ENCODE assay signal across 10 cellular contexts in the genomic region with DNA sequence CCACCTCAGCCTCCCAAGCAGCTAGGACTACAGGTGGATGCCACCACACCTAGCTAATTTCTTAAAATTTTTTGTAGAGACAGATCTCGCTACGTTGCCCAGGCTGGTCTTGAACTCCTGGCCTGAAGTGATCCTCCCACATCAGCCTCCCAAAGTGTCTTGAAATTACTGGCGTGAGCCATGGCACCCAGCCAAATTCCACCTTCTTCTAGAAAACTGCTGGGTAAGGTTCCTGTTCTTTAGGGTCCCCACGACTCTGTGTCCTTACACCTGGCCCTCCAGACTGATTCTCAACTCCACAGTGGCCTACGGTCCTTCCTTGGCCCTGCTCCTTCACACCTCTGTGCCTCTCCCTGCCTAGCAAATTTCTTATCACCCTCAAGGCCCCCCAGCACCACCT. TPM values are rescaled to one million over a fixed set of nuclear protein-coding genes. Genes with fewer than 3 reads are reported as not detected.
DNase-seq lines count a peak whose midpoint lies in the region; ATAC-seq and TF ChIP-seq lines count a peak whose summit lies in the region.
"Had no signal": no experiment of that assay in that cellular context is flagged by ENCODE, and none has a peak within 500 bp of the region (broad histone marks: within the 10 kb centered on the region; RNA-seq: fewer than 3 reads in every experiment).

No MANE protein-coding gene starts in this region.

- H3F3A ChIP-seq in neural cell (ENCODE audit: insufficient read depth, low read length, poor library complexity, severe bottlenecking): no peaks in the 10 kb centered on the region

- H3K27ac Mint-ChIP-seq in Caco-2 (ENCODE audit: unreplicated experiment): no peak overlapping the region

- 44 to 58% methylated on average over 5 of the region's 5 CpGs for WGBS in body of pancreas, 2 donors

- TF ChIP-seq RAD21 in neural cell (conservative IDR thresholded peaks at IDR 0.05): no peak

- no peak for TF ChIP-seq POLR2A in body of pancreas (IDR thresholded peaks at IDR 0.05)

- no peaks in the 10 kb centered on the region for H3K9me3 ChIP-seq in Caco-2
- H3K9me3 ChIP-seq in Karpas-422 (ENCODE audit: low read length): peaks cover 3% of the 10 kb centered on the region; the same call in 1 of the 2 replicates
- no peaks in the 10 kb centered on the region for H3K9me3 ChIP-seq in body of pancreas
- H3K9me3 ChIP-seq in neural cell (ENCODE audit: low read length): no peaks in the 10 kb centered on the region

- H3K79me2 ChIP-seq in Karpas-422 (ENCODE audit: low read length) (peaks cover 68% of the 10 kb centered on the region), neural cell (replicated peaks; ENCODE audit: insufficient read depth, low read length) (peaks cover 44% of the 10 kb centered on the region)

- H3K27me3 ChIP-seq in Caco-2 (replicated peaks; ENCODE audit: control insufficient read depth, insufficient read depth, low read length): no peaks in the 10 kb centered on the region
- H3K27me3 ChIP-seq in Karpas-422 (ENCODE audit: low read length): no peaks in the 10 kb centered on the region
- no peaks in the 10 kb centered on the region for H3K27me3 ChIP-seq in body of pancreas
- no peaks in the 10 kb centered on the region for H3K27me3 ChIP-seq in neural cell (ENCODE audit: insufficient read depth, low read depth, low read length)

- H3K4me2 ChIP-seq in Karpas-422 (ENCODE audit: low read depth, low read length, poor library complexity, severe bottlenecking) (peak overlapping the region; percentile 85), neural cell (ENCODE audit: low read length) (peak overlapping the region; percentile 52)

- no peak for ATAC-seq in body of pancreas

- TF ChIP-seq CTCF in Caco-2 (IDR thresholded peaks at IDR 0.05; ENCODE audit: insufficient read depth in 1 of 2, low read depth in 1 of 2, low read length in 1 of 2, severe bottlenecking in 1 of 2, unreplicated experiment in 1 of 2) (no peak), body of pancreas (IDR thresholded peaks at IDR 0.05) (no peak), neural cell (IDR thresholded peaks at IDR 0.05; ENCODE audit: poor library complexity, severe bottlenecking) (no peak)

- H2AFZ ChIP-seq in Karpas-422 (ENCODE audit: low read length) (no peak overlapping the region), neural cell (ENCODE audit: low read depth, low read length) (no peak overlapping the region)

- H3K4me1 ChIP-seq in Caco-2 (peaks cover 46% of the 10 kb centered on the region), Karpas-422 (ENCODE audit: low read length) (peaks cover 16% of the 10 kb centered on the region), body of pancreas (peaks cover 63% of the 10 kb centered on the region)

- CTCF ChIA-PET in Caco-2 (lab: Charles Lee): interaction anchor here (1.4 kb wide), 1 partner anchor 26 kb away, joined by 3 read pairs; no protein-coding TSS in a partner anchor

- H3K36me3 ChIP-seq in Caco-2 (ENCODE audit: control insufficient read depth, insufficient read depth, low read length): peaks cover 2% of the 10 kb centered on the region; the same call in 1 of the 2 replicates
- H3K36me3 ChIP-seq in Karpas-422 (ENCODE audit: insufficient read depth, low read length): peaks cover 32% of the 10 kb centered on the region
- no peaks in the 10 kb centered on the region for H3K36me3 ChIP-seq in body of pancreas (replicated peaks in 1 of 2; ENCODE audit: insufficient read depth in 1 of 2, low read depth in 2 of 2)
- H3K36me3 ChIP-seq in neural cell (ENCODE audit: insufficient read depth, low read length): no peaks in the 10 kb centered on the region

- no TSS peak for BruUV-seq in Caco-2 (replicated peaks; lab: Mats Ljungman, UMichigan)

- POLR2A ChIA-PET in Caco-2 (lab: Charles Lee): no interaction called here

- peaks cover 44% of the 10 kb centered on the region for H3K4me1 Mint-ChIP-seq in Caco-2 (ENCODE audit: low read depth, unreplicated experiment)

- H3K4me3 Mint-ChIP-seq in Caco-2 (ENCODE audit: unreplicated experiment): peak overlapping the region; percentile 94

- DNase-seq in Caco-2: no peak
- no peak for DNase-seq in Karpas-422
- peak in 3 of 4 donors; percentile 20 to 33 (median 33) for DNase-seq in body of pancreas
- DNase-seq in posterior cingulate gyrus: no peak
- no peak for DNase-seq in effector CD4-positive, alpha-beta T cell
- DNase-seq in HuH-7 (ENCODE audit: low spot score): no peak
- DNase-seq: activated CD4-positive, alpha-beta T cell treated with anti-CD3 and anti-CD28 coated beads, Interleukin-2, amount 50 U/mL, for 4 hours; NK-92 treated with Interleukin-12 subunit alpha and Interleukin-12 subunit beta, amount 100 ng/mL, for 24 hours had no signal

- no peak overlapping the region for H3K27ac ChIP-seq in Karpas-422 (ENCODE audit: low read length)
- peak overlapping the region; percentile 87 to 90 (median 88) for H3K27ac ChIP-seq in body of pancreas
- H3K27ac ChIP-seq in neural cell (ENCODE audit: low read length): no peak overlapping the region

- H4K20me1 ChIP-seq in Karpas-422 (ENCODE audit: insufficient read depth, low read depth, low read length) (no peaks in the 10 kb centered on the region), neural cell (ENCODE audit: insufficient read depth) (no peaks in the 10 kb centered on the region)

- H3K9me3 Mint-ChIP-seq in Caco-2 (ENCODE audit: unreplicated experiment): no peaks in the 10 kb centered on the region
- H3K9me3 Mint-ChIP-seq: activated naive CD4-positive, alpha-beta T cell treated with anti-CD3 and anti-CD28 coated beads, Interleukin-2, amount 50 U/mL, for 24 hours had no signal

- H3K9me2 ChIP-seq in Karpas-422 (replicated peaks; ENCODE audit: insufficient read depth, low read length) (no peaks in the 10 kb centered on the region), neural cell (ENCODE audit: insufficient read depth, low read length) (no peaks in the 10 kb centered on the region)

- H3K36me3 Mint-ChIP-seq in Caco-2 (ENCODE audit: insufficient read depth, unreplicated experiment): peaks cover 47% of the 10 kb centered on the region

- H3K4me3 ChIP-seq in Caco-2 (ENCODE audit: low read depth, low read length) (no peak overlapping the region), Karpas-422 (ENCODE audit: low read length) (peak overlapping the region; percentile 85; the same call in 1 of the 2 replicates), body of pancreas (no peak overlapping the region), neural cell (ENCODE audit: low read length) (peak overlapping the region; percentile 87)

- no peaks in the 10 kb centered on the region for H3K27me3 Mint-ChIP-seq in Caco-2 (ENCODE audit: insufficient read depth, unreplicated experiment)
- H3K27me3 Mint-ChIP-seq: activated naive CD4-positive, alpha-beta T cell treated with anti-CD3 and anti-CD28 coated beads, Interleukin-2, amount 50 U/mL, for 24 hours had no signal

- intact Hi-C loops in Caco-2 (cut with micrococcal nuclease; ENCODE audit: unreplicated experiment): no loop called here
- intact Hi-C loops in body of pancreas (cut with DNase I): no loop called here
- intact Hi-C loops in posterior cingulate gyrus (cut with DNase I): loop anchor here (5.0 kb wide), 4 partner anchors 77 to 382 kb away; partner anchors contain the start of gene RASGEF1C

- peak overlapping the region; percentile 86; the same call in 1 of the 2 replicates for H3K9ac ChIP-seq in Karpas-422 (ENCODE audit: low read length)
- no peak overlapping the region for H3K9ac ChIP-seq in neural cell (ENCODE audit: low read length)

- TF ChIP-seq EP300 in neural cell (conservative IDR thresholded peaks at IDR 0.05; ENCODE audit: poor library complexity, severe bottlenecking): no peak

TF ChIP-seq in neural cell, 6 proteins besides CTCF, POLR2A, EP300 and RAD21:
- TF ChIP-seq POLR2AphosphoS5 (IDR thresholded peaks at IDR 0.05): no peak
- no peak for TF ChIP-seq TAF1 (IDR thresholded peaks at IDR 0.05; ENCODE audit: low read depth)
- TF ChIP-seq SMC3 (conservative IDR thresholded peaks at IDR 0.05; ENCODE audit: poor library complexity): no peak
- TF ChIP-seq EZH2 (IDR thresholded peaks at IDR 0.05; ENCODE audit: borderline replicate concordance, insufficient read depth, low read length, poor library complexity, severe bottlenecking): no peak
- TF ChIP-seq MXI1 (conservative IDR thresholded peaks at IDR 0.05; ENCODE audit: poor library complexity, severe bottlenecking): no peak
- no peak for TF ChIP-seq REST (IDR thresholded peaks at IDR 0.05; ENCODE audit: borderline replicate concordance)

RNA-seq across cellular contexts. Expression of gene MAPK9, which starts 1.9 kb away (rescaled TPM):
- total RNA-seq in Caco-2 (2022) (76.5 and 93.1 TPM in 2 replicates), body of pancreas (10 to 100 TPM; 20.4 to 33.2 TPM)
- total RNA-seq in Karpas-422 (2014; rRNA removed; shearing (Covaris generic); ENCODE audit: low replicate concordance): 26.8 and 33.0 TPM in 2 replicates
- 64.9 and 73.9 TPM in 2 replicates for polyA plus RNA-seq in neural cell
- polyA minus RNA-seq in neural cell: 105 and 109 TPM in 2 replicates

Comparison
In these comparisons a context has a peak if more than half of its experiments do, and no peak if none do; other contexts are left out.
1. DNase-seq: peak in body of pancreas (3 of 4); none in Caco-2 (0 of 2), Karpas-422 (single experiment), posterior cingulate gyrus (0 of 10), effector CD4-positive, alpha-beta T cell (single experiment) and HuH-7 (single experiment).
2. H3K4me3 ChIP-seq: peak in Karpas-422 (single experiment) and neural cell (single experiment); none in Caco-2 (single experiment) and body of pancreas (0 of 2).
3. H3K27ac ChIP-seq: peak in body of pancreas (4 of 4); none in Karpas-422 (single experiment) and neural cell (single experiment).